Comparison of ENCODE assay signal across 1 cellular context in the genomic region with DNA sequence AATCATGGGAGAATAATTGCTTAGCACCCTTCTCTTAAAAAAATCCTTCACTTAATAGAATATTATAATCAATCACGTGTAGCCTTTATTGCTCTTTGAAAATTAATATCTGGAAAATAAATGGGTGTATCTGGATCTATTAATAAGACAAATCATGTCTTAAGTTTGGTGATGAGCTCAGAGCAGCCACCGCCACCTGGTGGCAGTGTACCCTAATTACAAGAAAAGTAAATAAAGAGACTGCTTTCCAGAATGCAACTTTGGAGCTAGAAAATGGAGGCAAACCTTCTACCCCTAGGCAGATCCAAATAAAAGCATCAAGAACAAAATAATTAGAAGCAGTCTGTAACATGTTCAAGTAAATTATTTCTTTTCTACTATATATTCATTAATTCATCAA.
TF ChIP-seq lines count a peak whose summit lies in the region.

No MANE protein-coding gene starts in this region.

TF ChIP-seq in K562, 482 proteins besides CTCF, POLR2A, EP300 and RAD21 (continued from another document):
- TF ChIP-seq, protein P1, sequence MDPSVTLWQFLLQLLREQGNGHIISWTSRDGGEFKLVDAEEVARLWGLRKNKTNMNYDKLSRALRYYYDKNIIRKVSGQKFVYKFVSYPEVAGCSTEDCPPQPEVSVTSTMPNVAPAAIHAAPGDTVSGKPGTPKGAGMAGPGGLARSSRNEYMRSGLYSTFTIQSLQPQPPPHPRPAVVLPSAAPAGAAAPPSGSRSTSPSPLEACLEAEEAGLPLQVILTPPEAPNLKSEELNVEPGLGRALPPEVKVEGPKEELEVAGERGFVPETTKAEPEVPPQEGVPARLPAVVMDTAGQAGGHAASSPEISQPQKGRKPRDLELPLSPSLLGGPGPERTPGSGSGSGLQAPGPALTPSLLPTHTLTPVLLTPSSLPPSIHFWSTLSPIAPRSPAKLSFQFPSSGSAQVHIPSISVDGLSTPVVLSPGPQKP (CRISPR knock-in tag; IDR thresholded peaks at IDR 0.05): no peak
TF ChIP-seq in K562: peak in this region for 0.
